1 cellular context compared by ENCODE assay signal in genomic region chr4:25532579-25532978, GRCh38.
TF ChIP-seq lines count a peak whose summit lies in the region.

No MANE protein-coding gene starts in this region.

TF ChIP-seq in GM12878, 131 proteins besides CTCF, POLR2A, EP300 and RAD21 (continued from another document):
- no peak for TF ChIP-seq CEBPZ (IDR thresholded peaks at IDR 0.05; ENCODE audit: low read depth, low read length)
